Comparison of ENCODE assay signal across 1 cellular context in the genomic region with DNA sequence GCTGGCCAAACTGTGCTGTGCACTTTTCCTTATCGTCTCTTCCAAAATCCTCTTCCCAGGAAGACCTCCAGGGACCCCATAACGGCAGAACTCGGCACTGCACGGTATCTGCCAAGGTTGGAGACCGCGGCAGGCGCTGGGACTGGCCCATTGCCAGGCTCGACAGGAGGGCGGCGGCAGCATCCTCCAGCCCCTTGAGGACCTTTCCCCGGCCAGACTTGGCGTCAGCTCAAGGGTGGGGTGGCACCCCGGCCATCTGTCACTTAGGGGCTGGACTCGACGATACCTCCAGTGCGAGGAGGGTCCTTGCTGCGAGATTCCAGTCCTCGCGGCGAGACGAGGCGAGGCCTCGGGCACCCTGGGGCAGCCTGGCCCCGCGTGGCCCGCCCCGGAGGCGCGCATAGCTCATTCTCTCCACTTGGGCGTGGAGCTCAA.
TF ChIP-seq lines count a peak whose summit lies in the region.

No MANE protein-coding gene starts in this region.

TF ChIP-seq in K562, 482 proteins besides CTCF, POLR2A, EP300 and RAD21 (continued from another document):
- TF ChIP-seq, protein P1, sequence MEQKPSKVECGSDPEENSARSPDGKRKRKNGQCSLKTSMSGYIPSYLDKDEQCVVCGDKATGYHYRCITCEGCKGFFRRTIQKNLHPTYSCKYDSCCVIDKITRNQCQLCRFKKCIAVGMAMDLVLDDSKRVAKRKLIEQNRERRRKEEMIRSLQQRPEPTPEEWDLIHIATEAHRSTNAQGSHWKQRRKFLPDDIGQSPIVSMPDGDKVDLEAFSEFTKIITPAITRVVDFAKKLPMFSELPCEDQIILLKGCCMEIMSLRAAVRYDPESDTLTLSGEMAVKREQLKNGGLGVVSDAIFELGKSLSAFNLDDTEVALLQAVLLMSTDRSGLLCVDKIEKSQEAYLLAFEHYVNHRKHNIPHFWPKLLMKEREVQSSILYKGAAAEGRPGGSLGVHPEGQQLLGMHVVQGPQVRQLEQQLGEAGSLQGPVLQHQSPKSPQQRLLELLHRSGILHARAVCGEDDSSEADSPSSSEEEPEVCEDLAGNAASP (IDR thresholded peaks at IDR 0.05): no peak
- TF ChIP-seq, protein P2, sequence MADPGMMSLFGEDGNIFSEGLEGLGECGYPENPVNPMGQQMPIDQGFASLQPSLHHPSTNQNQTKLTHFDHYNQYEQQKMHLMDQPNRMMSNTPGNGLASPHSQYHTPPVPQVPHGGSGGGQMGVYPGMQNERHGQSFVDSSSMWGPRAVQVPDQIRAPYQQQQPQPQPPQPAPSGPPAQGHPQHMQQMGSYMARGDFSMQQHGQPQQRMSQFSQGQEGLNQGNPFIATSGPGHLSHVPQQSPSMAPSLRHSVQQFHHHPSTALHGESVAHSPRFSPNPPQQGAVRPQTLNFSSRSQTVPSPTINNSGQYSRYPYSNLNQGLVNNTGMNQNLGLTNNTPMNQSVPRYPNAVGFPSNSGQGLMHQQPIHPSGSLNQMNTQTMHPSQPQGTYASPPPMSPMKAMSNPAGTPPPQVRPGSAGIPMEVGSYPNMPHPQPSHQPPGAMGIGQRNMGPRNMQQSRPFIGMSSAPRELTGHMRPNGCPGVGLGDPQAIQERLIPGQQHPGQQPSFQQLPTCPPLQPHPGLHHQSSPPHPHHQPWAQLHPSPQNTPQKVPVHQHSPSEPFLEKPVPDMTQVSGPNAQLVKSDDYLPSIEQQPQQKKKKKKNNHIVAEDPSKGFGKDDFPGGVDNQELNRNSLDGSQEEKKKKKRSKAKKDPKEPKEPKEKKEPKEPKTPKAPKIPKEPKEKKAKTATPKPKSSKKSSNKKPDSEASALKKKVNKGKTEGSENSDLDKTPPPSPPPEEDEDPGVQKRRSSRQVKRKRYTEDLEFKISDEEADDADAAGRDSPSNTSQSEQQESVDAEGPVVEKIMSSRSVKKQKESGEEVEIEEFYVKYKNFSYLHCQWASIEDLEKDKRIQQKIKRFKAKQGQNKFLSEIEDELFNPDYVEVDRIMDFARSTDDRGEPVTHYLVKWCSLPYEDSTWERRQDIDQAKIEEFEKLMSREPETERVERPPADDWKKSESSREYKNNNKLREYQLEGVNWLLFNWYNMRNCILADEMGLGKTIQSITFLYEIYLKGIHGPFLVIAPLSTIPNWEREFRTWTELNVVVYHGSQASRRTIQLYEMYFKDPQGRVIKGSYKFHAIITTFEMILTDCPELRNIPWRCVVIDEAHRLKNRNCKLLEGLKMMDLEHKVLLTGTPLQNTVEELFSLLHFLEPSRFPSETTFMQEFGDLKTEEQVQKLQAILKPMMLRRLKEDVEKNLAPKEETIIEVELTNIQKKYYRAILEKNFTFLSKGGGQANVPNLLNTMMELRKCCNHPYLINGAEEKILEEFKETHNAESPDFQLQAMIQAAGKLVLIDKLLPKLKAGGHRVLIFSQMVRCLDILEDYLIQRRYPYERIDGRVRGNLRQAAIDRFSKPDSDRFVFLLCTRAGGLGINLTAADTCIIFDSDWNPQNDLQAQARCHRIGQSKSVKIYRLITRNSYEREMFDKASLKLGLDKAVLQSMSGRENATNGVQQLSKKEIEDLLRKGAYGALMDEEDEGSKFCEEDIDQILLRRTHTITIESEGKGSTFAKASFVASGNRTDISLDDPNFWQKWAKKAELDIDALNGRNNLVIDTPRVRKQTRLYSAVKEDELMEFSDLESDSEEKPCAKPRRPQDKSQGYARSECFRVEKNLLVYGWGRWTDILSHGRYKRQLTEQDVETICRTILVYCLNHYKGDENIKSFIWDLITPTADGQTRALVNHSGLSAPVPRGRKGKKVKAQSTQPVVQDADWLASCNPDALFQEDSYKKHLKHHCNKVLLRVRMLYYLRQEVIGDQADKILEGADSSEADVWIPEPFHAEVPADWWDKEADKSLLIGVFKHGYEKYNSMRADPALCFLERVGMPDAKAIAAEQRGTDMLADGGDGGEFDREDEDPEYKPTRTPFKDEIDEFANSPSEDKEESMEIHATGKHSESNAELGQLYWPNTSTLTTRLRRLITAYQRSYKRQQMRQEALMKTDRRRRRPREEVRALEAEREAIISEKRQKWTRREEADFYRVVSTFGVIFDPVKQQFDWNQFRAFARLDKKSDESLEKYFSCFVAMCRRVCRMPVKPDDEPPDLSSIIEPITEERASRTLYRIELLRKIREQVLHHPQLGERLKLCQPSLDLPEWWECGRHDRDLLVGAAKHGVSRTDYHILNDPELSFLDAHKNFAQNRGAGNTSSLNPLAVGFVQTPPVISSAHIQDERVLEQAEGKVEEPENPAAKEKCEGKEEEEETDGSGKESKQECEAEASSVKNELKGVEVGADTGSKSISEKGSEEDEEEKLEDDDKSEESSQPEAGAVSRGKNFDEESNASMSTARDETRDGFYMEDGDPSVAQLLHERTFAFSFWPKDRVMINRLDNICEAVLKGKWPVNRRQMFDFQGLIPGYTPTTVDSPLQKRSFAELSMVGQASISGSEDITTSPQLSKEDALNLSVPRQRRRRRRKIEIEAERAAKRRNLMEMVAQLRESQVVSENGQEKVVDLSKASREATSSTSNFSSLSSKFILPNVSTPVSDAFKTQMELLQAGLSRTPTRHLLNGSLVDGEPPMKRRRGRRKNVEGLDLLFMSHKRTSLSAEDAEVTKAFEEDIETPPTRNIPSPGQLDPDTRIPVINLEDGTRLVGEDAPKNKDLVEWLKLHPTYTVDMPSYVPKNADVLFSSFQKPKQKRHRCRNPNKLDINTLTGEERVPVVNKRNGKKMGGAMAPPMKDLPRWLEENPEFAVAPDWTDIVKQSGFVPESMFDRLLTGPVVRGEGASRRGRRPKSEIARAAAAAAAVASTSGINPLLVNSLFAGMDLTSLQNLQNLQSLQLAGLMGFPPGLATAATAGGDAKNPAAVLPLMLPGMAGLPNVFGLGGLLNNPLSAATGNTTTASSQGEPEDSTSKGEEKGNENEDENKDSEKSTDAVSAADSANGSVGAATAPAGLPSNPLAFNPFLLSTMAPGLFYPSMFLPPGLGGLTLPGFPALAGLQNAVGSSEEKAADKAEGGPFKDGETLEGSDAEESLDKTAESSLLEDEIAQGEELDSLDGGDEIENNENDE (IDR thresholded peaks at IDR 0.05; ENCODE audit: low read depth, low read length): no peak
- TF ChIP-seq YY1 (IDR thresholded peaks at IDR 0.05; ENCODE audit: borderline replicate concordance in 1 of 3, control insufficient read depth in 1 of 3, extremely low read depth in 1 of 3, insufficient read depth in 3 of 3, insufficient read length in 1 of 3, insufficient replicate concordance in 2 of 3, low read depth in 1 of 3, low read length in 2 of 3) (no peak), FOXA3 (CRISPR knock-in tag; conservative IDR thresholded peaks at IDR 0.05 in 1 of 2, IDR thresholded peaks at IDR 0.05 in 1 of 2) (no peak), SAFB (IDR thresholded peaks at IDR 0.05; ENCODE audit: borderline replicate concordance, low read depth, low read length) (peak; percentile 20; the same call in 1 of the 2 replicates), FOXK1 (CRISPR knock-in tag; IDR thresholded peaks at IDR 0.05; ENCODE audit: borderline replicate concordance) (no peak), ZNF57 (CRISPR knock-in tag; IDR thresholded peaks at IDR 0.05) (no peak), SOX6 (IDR thresholded peaks at IDR 0.05) (no peak), SREBF1 (IDR thresholded peaks at IDR 0.05; ENCODE audit: borderline replicate concordance, low read depth, low read length) (no peak), HMGN3 (IDR thresholded peaks at IDR 0.05; ENCODE audit: borderline replicate concordance, extremely low read depth, insufficient read length, low read depth, low read length) (peak; percentile 48), TBL1XR1 (IDR thresholded peaks at IDR 0.05; ENCODE audit: low read length in 2 of 2) (no peak)
- TF ChIP-seq, protein P3, sequence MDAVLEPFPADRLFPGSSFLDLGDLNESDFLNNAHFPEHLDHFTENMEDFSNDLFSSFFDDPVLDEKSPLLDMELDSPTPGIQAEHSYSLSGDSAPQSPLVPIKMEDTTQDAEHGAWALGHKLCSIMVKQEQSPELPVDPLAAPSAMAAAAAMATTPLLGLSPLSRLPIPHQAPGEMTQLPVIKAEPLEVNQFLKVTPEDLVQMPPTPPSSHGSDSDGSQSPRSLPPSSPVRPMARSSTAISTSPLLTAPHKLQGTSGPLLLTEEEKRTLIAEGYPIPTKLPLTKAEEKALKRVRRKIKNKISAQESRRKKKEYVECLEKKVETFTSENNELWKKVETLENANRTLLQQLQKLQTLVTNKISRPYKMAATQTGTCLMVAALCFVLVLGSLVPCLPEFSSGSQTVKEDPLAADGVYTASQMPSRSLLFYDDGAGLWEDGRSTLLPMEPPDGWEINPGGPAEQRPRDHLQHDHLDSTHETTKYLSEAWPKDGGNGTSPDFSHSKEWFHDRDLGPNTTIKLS (IDR thresholded peaks at IDR 0.05; ENCODE audit: borderline replicate concordance, low read depth): no peak
TF ChIP-seq in K562: peak in this region for 10.
